19 cellular contexts compared by ENCODE assay signal in genomic region chr16:5022521-5022920, GRCh38. TPM values are rescaled to one million over a fixed set of nuclear protein-coding genes. Genes with fewer than 3 reads are reported as not detected.
DNase-seq lines count a peak whose midpoint lies in the region; ATAC-seq and TF ChIP-seq lines count a peak whose summit lies in the region.
"Had no signal": no experiment of that assay in that cellular context is flagged by ENCODE, and none has a peak within 500 bp of the region (broad histone marks: within the 10 kb centered on the region; RNA-seq: fewer than 3 reads in every experiment).

No MANE protein-coding gene starts in this region.

- POLR2A ChIA-PET in activated CD8-positive, alpha-beta T cell treated with anti-CD3 and anti-CD28 coated beads, Interleukin-2, amount 10 ng/mL, durations not matched to agents 7 days and 5 days (lab: Charles Lee): interaction anchor here (1.2 kb wide), 1 partner anchor 11 kb away, joined by 3 read pairs; the partner anchor contains the start of gene NAGPA
- POLR2A ChIA-PET in activated CD8-positive, alpha-beta T cell treated with anti-CD3 and anti-CD28 coated beads for 36 hours (lab: Charles Lee): no interaction called here

- ATAC-seq in activated CD8-positive, alpha-beta T cell treated with anti-CD3 and anti-CD28 coated beads, Interleukin-2, amount 10 ng/mL, durations not matched to agents 7 days and 5 days: peak; percentile 15
- ATAC-seq in activated CD8-positive, alpha-beta T cell treated with anti-CD3 and anti-CD28 coated beads for 36 hours: no peak
- peak; percentile 19 for ATAC-seq in left lobe of liver
- ATAC-seq in HG02938 (IDR thresholded peaks at IDR 0.05; ENCODE audit: unreplicated experiment): no peak
- ATAC-seq: A549, GM23338, HCT116 had no signal

- intact Hi-C loops in activated CD8-positive, alpha-beta T cell treated with anti-CD3 and anti-CD28 coated beads for 36 hours (cut with micrococcal nuclease): no loop called here
- intact Hi-C loops in dendritic cell treated with granulocyte-macrophage colony-stimulating factor and Interleukin-4, amounts not matched to agents 40 ng/mL and 50 ng/mL, for 4 days (cut with micrococcal nuclease): no loop called here

- CTCF ChIA-PET in activated CD8-positive, alpha-beta T cell treated with anti-CD3 and anti-CD28 coated beads, Interleukin-2, amount 10 ng/mL, durations not matched to agents 7 days and 5 days (lab: Charles Lee): no interaction called here
- CTCF ChIA-PET in activated CD8-positive, alpha-beta T cell treated with anti-CD3 and anti-CD28 coated beads for 36 hours (lab: Charles Lee): no interaction called here

- H3K36me3 Mint-ChIP-seq in activated CD8-positive, alpha-beta T cell treated with anti-CD3 and anti-CD28 coated beads, Interleukin-2, amount 10 ng/mL, durations not matched to agents 7 days and 5 days (ENCODE audit: low read depth): no peaks in the 10 kb centered on the region
- no peaks in the 10 kb centered on the region for H3K36me3 Mint-ChIP-seq in activated CD8-positive, alpha-beta T cell treated with anti-CD3 and anti-CD28 coated beads for 36 hours (ENCODE audit: low read depth)
- peaks cover 46% of the 10 kb centered on the region for H3K36me3 Mint-ChIP-seq in dendritic cell treated with granulocyte-macrophage colony-stimulating factor and Interleukin-4, amounts not matched to agents 40 ng/mL and 50 ng/mL, for 4 days (ENCODE audit: low read depth)

- peak overlapping the region; percentile 8 for H3K27ac ChIP-seq in substantia nigra (ENCODE audit: low read depth, low read length, poor library complexity, severe bottlenecking)
- H3K27ac ChIP-seq: 22Rv1, A549, C4-2B had no signal

- TF ChIP-seq CTCF in activated CD8-positive, alpha-beta T cell treated with anti-CD3 and anti-CD28 coated beads for 36 hours (IDR thresholded peaks at IDR 0.05): no peak

- no peak overlapping the region for H3K27ac Mint-ChIP-seq in activated CD8-positive, alpha-beta T cell treated with anti-CD3 and anti-CD28 coated beads, Interleukin-2, amount 10 ng/mL, durations not matched to agents 7 days and 5 days
- no peak overlapping the region for H3K27ac Mint-ChIP-seq in activated CD8-positive, alpha-beta T cell treated with anti-CD3 and anti-CD28 coated beads for 36 hours
- peak overlapping the region; percentile 84 for H3K27ac Mint-ChIP-seq in dendritic cell treated with granulocyte-macrophage colony-stimulating factor and Interleukin-4, amounts not matched to agents 40 ng/mL and 50 ng/mL, for 4 days
- H3K27ac Mint-ChIP-seq: CD4-positive, alpha-beta memory T cell; GM23338; HFFc6 had no signal

- no peak overlapping the region for H3K4me3 Mint-ChIP-seq in activated CD8-positive, alpha-beta T cell treated with anti-CD3 and anti-CD28 coated beads, Interleukin-2, amount 10 ng/mL, durations not matched to agents 7 days and 5 days
- H3K4me3 Mint-ChIP-seq in activated CD8-positive, alpha-beta T cell treated with anti-CD3 and anti-CD28 coated beads for 36 hours: no peak overlapping the region
- H3K4me3 Mint-ChIP-seq in dendritic cell treated with granulocyte-macrophage colony-stimulating factor and Interleukin-4, amounts not matched to agents 40 ng/mL and 50 ng/mL, for 4 days: peak overlapping the region; percentile 14
- H3K4me3 Mint-ChIP-seq: CD4-positive, alpha-beta memory T cell; GM23338; HFFc6 had no signal

- H3K27me3 Mint-ChIP-seq in activated CD8-positive, alpha-beta T cell treated with anti-CD3 and anti-CD28 coated beads, Interleukin-2, amount 10 ng/mL, durations not matched to agents 7 days and 5 days (ENCODE audit: low read depth): no peaks in the 10 kb centered on the region
- no peaks in the 10 kb centered on the region for H3K27me3 Mint-ChIP-seq in activated CD8-positive, alpha-beta T cell treated with anti-CD3 and anti-CD28 coated beads for 36 hours
- H3K27me3 Mint-ChIP-seq in dendritic cell treated with granulocyte-macrophage colony-stimulating factor and Interleukin-4, amounts not matched to agents 40 ng/mL and 50 ng/mL, for 4 days: peaks cover 1% of the 10 kb centered on the region

- no peak for DNase-seq in activated CD8-positive, alpha-beta T cell treated with anti-CD3 and anti-CD28 coated beads, Interleukin-2, amount 10 ng/mL, durations not matched to agents 7 days and 5 days
- DNase-seq in activated CD8-positive, alpha-beta T cell treated with anti-CD3 and anti-CD28 coated beads for 36 hours: no peak
- DNase-seq in left lobe of liver (ENCODE audit: low spot score) (no peak), substantia nigra (lab: John Stamatoyannopoulos, UW) (no peak), NCI-H1436 (lab: John Stamatoyannopoulos, UW) (no peak), COLO829 (ENCODE audit: low spot score) (no peak)
- DNase-seq: AML-193; Calu3; CD4-positive, alpha-beta memory T cell; DMS79 treated with DMSO at 0.1 percent for 48 hours; GF-D8; HFFc6 had no signal

- no peaks in the 10 kb centered on the region for H3K4me1 Mint-ChIP-seq in activated CD8-positive, alpha-beta T cell treated with anti-CD3 and anti-CD28 coated beads, Interleukin-2, amount 10 ng/mL, durations not matched to agents 7 days and 5 days (ENCODE audit: low read depth)
- H3K4me1 Mint-ChIP-seq in activated CD8-positive, alpha-beta T cell treated with anti-CD3 and anti-CD28 coated beads for 36 hours (ENCODE audit: low read depth): no peaks in the 10 kb centered on the region
- H3K4me1 Mint-ChIP-seq in dendritic cell treated with granulocyte-macrophage colony-stimulating factor and Interleukin-4, amounts not matched to agents 40 ng/mL and 50 ng/mL, for 4 days (ENCODE audit: low read depth): peaks cover 41% of the 10 kb centered on the region
- H3K4me1 Mint-ChIP-seq: CD4-positive, alpha-beta memory T cell had no signal

- H3K9me3 Mint-ChIP-seq in activated CD8-positive, alpha-beta T cell treated with anti-CD3 and anti-CD28 coated beads, Interleukin-2, amount 10 ng/mL, durations not matched to agents 7 days and 5 days (ENCODE audit: insufficient read depth): no peaks in the 10 kb centered on the region
- no peaks in the 10 kb centered on the region for H3K9me3 Mint-ChIP-seq in activated CD8-positive, alpha-beta T cell treated with anti-CD3 and anti-CD28 coated beads for 36 hours
- H3K9me3 Mint-ChIP-seq in dendritic cell treated with granulocyte-macrophage colony-stimulating factor and Interleukin-4, amounts not matched to agents 40 ng/mL and 50 ng/mL, for 4 days: no peaks in the 10 kb centered on the region
- H3K9me3 Mint-ChIP-seq: GM23338, HFFc6 had no signal

RNA-seq across cellular contexts. Expression of gene NAGPA, which starts 11.2 kb away (rescaled TPM):
- 10 to 100 TPM; 15.6 TPM for total RNA-seq in activated CD8-positive, alpha-beta T cell treated with anti-CD3 and anti-CD28 coated beads, Interleukin-2, amount 10 ng/mL, durations not matched to agents 7 days and 5 days
- 10 to 100 TPM; 10.1 to 11.3 TPM for total RNA-seq in activated CD8-positive, alpha-beta T cell treated with anti-CD3 and anti-CD28 coated beads for 36 hours
- total RNA-seq in left lobe of liver: 7.1 TPM

RNA-seq across cellular contexts. Expression of gene C16orf89, which starts 43.2 kb away (rescaled TPM):
- not detected for total RNA-seq in activated CD8-positive, alpha-beta T cell treated with anti-CD3 and anti-CD28 coated beads, Interleukin-2, amount 10 ng/mL, durations not matched to agents 7 days and 5 days
- not detected for total RNA-seq in activated CD8-positive, alpha-beta T cell treated with anti-CD3 and anti-CD28 coated beads for 36 hours
- total RNA-seq in left lobe of liver: not detected
- total RNA-seq: Calu3; CD4-positive, alpha-beta memory T cell; HFFc6 had no signal

RNA-seq across cellular contexts. Expression of gene ALG1, which starts 49.1 kb away (rescaled TPM):
- total RNA-seq in activated CD8-positive, alpha-beta T cell treated with anti-CD3 and anti-CD28 coated beads, Interleukin-2, amount 10 ng/mL, durations not matched to agents 7 days and 5 days: 10 to 100 TPM; 23.8 to 25.8 TPM
- 10 to 100 TPM; 16.8 to 17.2 TPM for total RNA-seq in activated CD8-positive, alpha-beta T cell treated with anti-CD3 and anti-CD28 coated beads for 36 hours
- 14.9 TPM for total RNA-seq in left lobe of liver

Comparison
In these comparisons a context has a peak if more than half of its experiments do, and no peak if none do; other contexts are left out.
1. ATAC-seq: peak in activated CD8-positive, alpha-beta T cell treated with anti-CD3 and anti-CD28 coated beads, Interleukin-2, amount 10 ng/mL, durations not matched to agents 7 days and 5 days (single experiment) and left lobe of liver (single experiment); none in activated CD8-positive, alpha-beta T cell treated with anti-CD3 and anti-CD28 coated beads for 36 hours (single experiment) and HG02938 (single experiment).